In the genomic region with DNA sequence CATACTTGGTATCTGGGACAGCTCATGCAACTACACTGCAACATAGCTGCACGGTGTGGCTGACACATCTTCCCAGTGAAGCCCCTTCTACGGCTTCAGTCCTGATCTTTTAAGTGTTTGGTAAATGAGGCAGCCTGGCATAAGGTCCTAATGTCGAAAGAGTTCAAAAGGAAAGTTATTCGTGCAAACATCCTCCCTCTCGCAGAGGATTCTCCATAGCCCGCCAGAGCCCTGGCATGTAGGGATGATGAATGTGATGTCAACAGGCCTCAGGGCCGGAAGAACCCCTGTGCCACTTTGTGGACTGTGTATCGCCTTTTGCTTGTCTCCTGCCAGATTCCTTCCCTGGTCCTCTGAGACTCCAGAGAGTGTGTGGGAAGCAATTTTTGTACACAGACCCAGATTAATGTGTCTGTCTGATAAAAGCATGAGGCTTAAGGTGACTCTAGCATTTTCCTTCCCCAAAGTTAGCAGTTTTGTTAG, we compare ENCODE assay signal across 15 cellular contexts.
A peak's percentile ranks its signal among the peaks of the same experiment; 100 is the strongest.
DNase-seq lines count a peak whose midpoint lies in the region; ATAC-seq and TF ChIP-seq lines count a peak whose summit lies in the region.
"Had no signal": no experiment of that assay in that cellular context is flagged by ENCODE, and none has a peak within 500 bp of the region (broad histone marks: within the 10 kb centered on the region; RNA-seq: fewer than 3 reads in every experiment).

No MANE protein-coding gene starts in this region.

- peak overlapping the region; percentile 50 for H3K4me3 Mint-ChIP-seq in Caco-2 (ENCODE audit: unreplicated experiment)
- H3K4me3 Mint-ChIP-seq in nephron progenitor cell = no peak overlapping the region
- H3K4me3 Mint-ChIP-seq in activated naive CD4-positive, alpha-beta T cell treated with anti-CD3 and anti-CD28 coated beads for 36 hours = no peak overlapping the region
- no peak overlapping the region for H3K4me3 Mint-ChIP-seq in GM23338
- H3K4me3 Mint-ChIP-seq: activated naive CD4-positive, alpha-beta T cell treated with anti-CD3 and anti-CD28 coated beads, Interleukin-2, amount 10 ng/mL, durations not matched to agents 7 days and 5 days; naive B cell; T-helper 17 cell had no signal

- TF ChIP-seq CTCF in Caco-2 (IDR thresholded peaks at IDR 0.05; ENCODE audit: insufficient read depth in 1 of 2, low read depth in 1 of 2, low read length in 1 of 2, severe bottlenecking in 1 of 2, unreplicated experiment in 1 of 2) = no peak
- TF ChIP-seq CTCF in Panc1 (IDR thresholded peaks at IDR 0.05) = no peak
- TF ChIP-seq CTCF in fibroblast of villous mesenchyme (IDR thresholded peaks at IDR 0.05; ENCODE audit: insufficient read depth, low read depth, low read length) = no peak
- TF ChIP-seq CTCF in nephron progenitor cell (IDR thresholded peaks at IDR 0.05) = no peak
- TF ChIP-seq CTCF in GM23338 (conservative IDR thresholded peaks at IDR 0.05; ENCODE audit: low read depth in 2 of 2) = no peak

- DNase-seq in Caco-2 (peak; percentile 42 to 46), Panc1 (ENCODE audit: low read depth, low spot score) (no peak), fibroblast of villous mesenchyme (ENCODE audit: low read depth) (peak; percentile 8), nephron progenitor cell (peak; percentile 8), NCI-H774 (lab: John Stamatoyannopoulos, UW) (no peak), GM23338 (ENCODE audit: low spot score) (no peak)
- no peak for DNase-seq in activated naive CD4-positive, alpha-beta T cell treated with anti-CD3 and anti-CD28 coated beads for 36 hours
- DNase-seq: activated CD8-positive, alpha-beta memory T cell treated with anti-CD3 and anti-CD28 coated beads, Interleukin-2, amount 50 U/mL, for 4 hours; activated naive CD4-positive, alpha-beta T cell treated with anti-CD3 and anti-CD28 coated beads, Interleukin-2, amount 10 ng/mL, durations not matched to agents 7 days and 5 days; effector memory CD4-positive, alpha-beta T cell; naive B cell; T-helper 17 cell; thyroid gland had no signal

- H3K4me1 Mint-ChIP-seq in Caco-2 (ENCODE audit: low read depth, unreplicated experiment) (peaks cover 31% of the 10 kb centered on the region), nephron progenitor cell (peaks cover 47% of the 10 kb centered on the region), GM23338 (peaks cover 6% of the 10 kb centered on the region)
- no peaks in the 10 kb centered on the region for H3K4me1 Mint-ChIP-seq in activated naive CD4-positive, alpha-beta T cell treated with anti-CD3 and anti-CD28 coated beads for 36 hours (ENCODE audit: low read depth)
- H3K4me1 Mint-ChIP-seq: activated naive CD4-positive, alpha-beta T cell treated with anti-CD3 and anti-CD28 coated beads, Interleukin-2, amount 10 ng/mL, durations not matched to agents 7 days and 5 days; naive B cell had no signal

- BruUV-seq in Caco-2 (replicated peaks; lab: Mats Ljungman, UMichigan) = no TSS peak
- no TSS peak for BruUV-seq in Panc1 (replicated peaks; lab: Mats Ljungman, UMichigan)

- H3K36me3 Mint-ChIP-seq in Caco-2 (ENCODE audit: insufficient read depth, unreplicated experiment) = no peaks in the 10 kb centered on the region
- no peaks in the 10 kb centered on the region for H3K36me3 Mint-ChIP-seq in nephron progenitor cell (ENCODE audit: low read depth)
- no peaks in the 10 kb centered on the region for H3K36me3 Mint-ChIP-seq in activated naive CD4-positive, alpha-beta T cell treated with anti-CD3 and anti-CD28 coated beads for 36 hours (ENCODE audit: low read depth)
- H3K36me3 Mint-ChIP-seq in GM23338 (ENCODE audit: low read depth) = no peaks in the 10 kb centered on the region
- H3K36me3 Mint-ChIP-seq: activated naive CD4-positive, alpha-beta T cell treated with anti-CD3 and anti-CD28 coated beads, Interleukin-2, amount 10 ng/mL, durations not matched to agents 7 days and 5 days; naive B cell had no signal

- no peaks in the 10 kb centered on the region for H3K27me3 ChIP-seq in Caco-2 (replicated peaks; ENCODE audit: control insufficient read depth, insufficient read depth, low read length)
- H3K27me3 ChIP-seq in Panc1 (ENCODE audit: control insufficient read depth, insufficient read depth, low read length) = no peaks in the 10 kb centered on the region
- H3K27me3 ChIP-seq in GM23338 (ENCODE audit: insufficient read depth) = no peaks in the 10 kb centered on the region
- H3K27me3 ChIP-seq: thyroid gland had no signal

- peak overlapping the region; percentile 98 for H3K27ac ChIP-seq in Panc1 (ENCODE audit: low read length)
- no peak overlapping the region for H3K27ac ChIP-seq in GM23338 (ENCODE audit: low read depth)
- H3K27ac ChIP-seq: thyroid gland had no signal

- no peaks in the 10 kb centered on the region for H3F3A ChIP-seq in GM23338 (replicated peaks; ENCODE audit: low read depth)

- H3K9me3 ChIP-seq in Caco-2 (no peaks in the 10 kb centered on the region), Panc1 (ENCODE audit: control insufficient read depth, insufficient read depth, low read depth, low read length) (no peaks in the 10 kb centered on the region)
- H3K9me3 ChIP-seq: thyroid gland had no signal

- intact Hi-C loops in Caco-2 (cut with micrococcal nuclease; ENCODE audit: unreplicated experiment) = loop anchor here (1.0 to 5.0 kb wide), 4 partner anchors 37 to 181 kb away; no protein-coding TSS in a partner anchor
- intact Hi-C loops in Panc1 (cut with micrococcal nuclease; ENCODE audit: unreplicated experiment) = loop anchor here (10.0 kb wide), 1 partner anchor 83 kb away; no protein-coding TSS in a partner anchor
- intact Hi-C loops in activated naive CD4-positive, alpha-beta T cell treated with anti-CD3 and anti-CD28 coated beads for 36 hours (cut with micrococcal nuclease) = no loop called here

- H3K9me2 ChIP-seq in GM23338 (ENCODE audit: insufficient read depth) = no peaks in the 10 kb centered on the region

- H3K4me3 ChIP-seq in Caco-2 (ENCODE audit: low read depth, low read length) (no peak overlapping the region), Panc1 (ENCODE audit: low read depth in 2 of 2, low read length in 2 of 2) (no peak overlapping the region), fibroblast of villous mesenchyme (ENCODE audit: low read depth, low read length) (no peak overlapping the region), GM23338 (no peak overlapping the region)
- H3K4me3 ChIP-seq: thyroid gland had no signal

- in situ Hi-C loops in Panc1 (cut with HindIII; ENCODE audit: low pct_unique_long_range_greater_than_20kb, low sequenced_read_pairs) = no loop called here

- H3K4me1 ChIP-seq in Caco-2 = peaks cover 83% of the 10 kb centered on the region
- H3K4me1 ChIP-seq in Panc1 (ENCODE audit: control insufficient read depth, insufficient read depth, low read length) = peaks cover 77% of the 10 kb centered on the region
- no peaks in the 10 kb centered on the region for H3K4me1 ChIP-seq in GM23338 (ENCODE audit: insufficient read depth)
- H3K4me1 ChIP-seq: thyroid gland had no signal

- no peak overlapping the region for H3K4me2 ChIP-seq in GM23338

- no peak overlapping the region; the same call in 1 of the 2 replicates for H2AFZ ChIP-seq in GM23338

- H3K9me3 Mint-ChIP-seq in Caco-2 (ENCODE audit: unreplicated experiment) (no peaks in the 10 kb centered on the region), nephron progenitor cell (peaks cover 4% of the 10 kb centered on the region), GM23338 (no peaks in the 10 kb centered on the region)
- H3K9me3 Mint-ChIP-seq in activated naive CD4-positive, alpha-beta T cell treated with anti-CD3 and anti-CD28 coated beads for 36 hours = no peaks in the 10 kb centered on the region
- H3K9me3 Mint-ChIP-seq: activated naive CD4-positive, alpha-beta T cell treated with anti-CD3 and anti-CD28 coated beads, Interleukin-2, amount 10 ng/mL, durations not matched to agents 7 days and 5 days had no signal

- H3K27ac Mint-ChIP-seq in Caco-2 (ENCODE audit: unreplicated experiment) = peak overlapping the region; percentile 95
- H3K27ac Mint-ChIP-seq in nephron progenitor cell = peak overlapping the region; percentile 35
- no peak overlapping the region for H3K27ac Mint-ChIP-seq in activated naive CD4-positive, alpha-beta T cell treated with anti-CD3 and anti-CD28 coated beads for 36 hours
- H3K27ac Mint-ChIP-seq in GM23338 = no peak overlapping the region
- H3K27ac Mint-ChIP-seq: activated naive CD4-positive, alpha-beta T cell treated with anti-CD3 and anti-CD28 coated beads, Interleukin-2, amount 10 ng/mL, durations not matched to agents 7 days and 5 days; naive B cell; T-helper 17 cell had no signal

- H3K79me2 ChIP-seq in GM23338 (replicated peaks; ENCODE audit: insufficient read depth) = no peaks in the 10 kb centered on the region

- CTCF ChIA-PET in Caco-2 (lab: Charles Lee) (no interaction called here), Panc1 (lab: Charles Lee) (no interaction called here)
- CTCF ChIA-PET in activated naive CD4-positive, alpha-beta T cell treated with anti-CD3 and anti-CD28 coated beads for 36 hours (lab: Charles Lee) = no interaction called here

- H3K27me3 Mint-ChIP-seq in Caco-2 (ENCODE audit: insufficient read depth, unreplicated experiment) (no peaks in the 10 kb centered on the region), nephron progenitor cell (ENCODE audit: low read depth, poor library complexity) (peaks cover 3% of the 10 kb centered on the region), GM23338 (ENCODE audit: insufficient read depth, low read depth, poor library complexity) (peaks cover 2% of the 10 kb centered on the region)
- no peaks in the 10 kb centered on the region for H3K27me3 Mint-ChIP-seq in activated naive CD4-positive, alpha-beta T cell treated with anti-CD3 and anti-CD28 coated beads for 36 hours (ENCODE audit: low read depth)
- H3K27me3 Mint-ChIP-seq: activated naive CD4-positive, alpha-beta T cell treated with anti-CD3 and anti-CD28 coated beads, Interleukin-2, amount 10 ng/mL, durations not matched to agents 7 days and 5 days had no signal

- ATAC-seq in Panc1 = peak; percentile 49
- no peak for ATAC-seq in HG03460 (IDR thresholded peaks at IDR 0.05; ENCODE audit: unreplicated experiment)
- no peak for ATAC-seq in GM23338
- ATAC-seq: activated CD4-positive, CD25-positive, alpha-beta regulatory T cell treated with anti-CD3 and anti-CD28 coated beads, Interleukin-2, amount 50 U/mL, for 24 hours; T-helper 17 cell had no signal

- H4K20me1 ChIP-seq in GM23338 (replicated peaks; ENCODE audit: insufficient read depth) = no peaks in the 10 kb centered on the region

- H3K36me3 ChIP-seq in Caco-2 (ENCODE audit: control insufficient read depth, insufficient read depth, low read length) = no peaks in the 10 kb centered on the region
- H3K36me3 ChIP-seq in Panc1 (ENCODE audit: control insufficient read depth, insufficient read depth, low read length) = no peaks in the 10 kb centered on the region
- no peaks in the 10 kb centered on the region for H3K36me3 ChIP-seq in GM23338 (ENCODE audit: insufficient read depth)
- H3K36me3 ChIP-seq: thyroid gland had no signal

- POLR2A ChIA-PET in Caco-2 (lab: Charles Lee) (no interaction called here), Panc1 (lab: Charles Lee) (no interaction called here)

TF ChIP-seq in GM23338, 12 proteins besides CTCF, POLR2A, EP300 and RAD21 (continues in another document):
- TF ChIP-seq ZNF114 (CRISPR knock-in tag; IDR thresholded peaks at IDR 0.05) = no peak

Comparison
In these comparisons a context has a peak if more than half of its experiments do, and no peak if none do; other contexts are left out.
1. DNase-seq: peak in Caco-2 (2 of 2), fibroblast of villous mesenchyme (single experiment) and nephron progenitor cell (single experiment); none in Panc1 (single experiment), NCI-H774 (single experiment), activated naive CD4-positive, alpha-beta T cell treated with anti-CD3 and anti-CD28 coated beads for 36 hours (single experiment) and GM23338 (single experiment).
2. H3K27ac Mint-ChIP-seq: peak in Caco-2 (single experiment) and nephron progenitor cell (single experiment); none in activated naive CD4-positive, alpha-beta T cell treated with anti-CD3 and anti-CD28 coated beads for 36 hours (single experiment) and GM23338 (single experiment).